Comparison of ENCODE assay signal across 8 cellular contexts in genomic region chr15:70096975-70097336, GRCh38. TPM values are rescaled to one million over a fixed set of nuclear protein-coding genes. Genes with fewer than 3 reads are reported as not detected.
DNase-seq lines count a peak whose midpoint lies in the region; ATAC-seq and TF ChIP-seq lines count a peak whose summit lies in the region.

No MANE protein-coding gene starts in this region.

- DNase-seq in AG10803 (ENCODE audit: low read depth): no peak
- no peak for DNase-seq in Jurkat, Clone E6-1 (ENCODE audit: low read depth, low spot score)
- DNase-seq in central memory CD8-positive, alpha-beta T cell (ENCODE audit: low spot score in 2 of 2): no peak
- peak in 2 of 9 donors; percentile 36 to 46 for DNase-seq in naive thymus-derived CD4-positive, alpha-beta T cell
- no peak for DNase-seq in inferior parietal cortex (ENCODE audit: extremely low spot score)
- DNase-seq in mucosa of gallbladder (ENCODE audit: low spot score): no peak
- DNase-seq in NCI-H446 treated with DMSO at 0.1 percent for 48 hours (lab: John Stamatoyannopoulos, UW): no peak

- intact Hi-C loops in naive thymus-derived CD4-positive, alpha-beta T cell (cut with micrococcal nuclease): loop anchor here (1.0 to 5.0 kb wide), 5 partner anchors 368 to 1820 kb away; partner anchors contain the start of genes ANP32A (in 1 of the 2) and FEM1B (in 1 of the 2)

- CTCF ChIA-PET in naive thymus-derived CD4-positive, alpha-beta T cell (lab: Charles Lee): interaction anchor here (0.9 to 1.9 kb wide), 4 partner anchors 176 to 502 kb away, joined by 3 to 6 read pairs (median 4); no protein-coding TSS in a partner anchor

- ATAC-seq in central memory CD8-positive, alpha-beta T cell (replicated peaks; ENCODE audit: extremely low read depth, poor library complexity, severe bottlenecking): no peak
- ATAC-seq in naive thymus-derived CD4-positive, alpha-beta T cell: no peak
- ATAC-seq in HG03280 (IDR thresholded peaks at IDR 0.05; ENCODE audit: unreplicated experiment): no peak

- H3K27ac Mint-ChIP-seq in central memory CD8-positive, alpha-beta T cell (ENCODE audit: low read depth): peak overlapping the region; percentile 99
- peak overlapping the region in 6 of 9 donors; percentile 95 to 98 (median 96) for H3K27ac Mint-ChIP-seq in naive thymus-derived CD4-positive, alpha-beta T cell

- H3K9me3 ChIP-seq in naive thymus-derived CD4-positive, alpha-beta T cell (ENCODE audit: control insufficient read depth in 2 of 3, low read length in 3 of 3): no peaks in the 10 kb centered on the region

- H3K36me3 ChIP-seq in naive thymus-derived CD4-positive, alpha-beta T cell (ENCODE audit: control insufficient read depth in 2 of 3, insufficient read depth in 3 of 3, low read length in 3 of 3): peaks cover 0 to 18% (median 0%) of the 10 kb centered on the region in 3 experiments

- H3K36me3 Mint-ChIP-seq in central memory CD8-positive, alpha-beta T cell (ENCODE audit: insufficient read depth): peaks cover 43% of the 10 kb centered on the region
- H3K36me3 Mint-ChIP-seq in naive thymus-derived CD4-positive, alpha-beta T cell: peaks cover 0 to 24% (median 8%) of the 10 kb centered on the region in 5 donors

- H3K4me1 Mint-ChIP-seq in central memory CD8-positive, alpha-beta T cell: peaks cover 72% of the 10 kb centered on the region
- peaks cover 40 to 62% (median 45%) of the 10 kb centered on the region in 7 donors for H3K4me1 Mint-ChIP-seq in naive thymus-derived CD4-positive, alpha-beta T cell

- peaks cover 39 to 49% of the 10 kb centered on the region in 2 donors for H3K4me1 ChIP-seq in naive thymus-derived CD4-positive, alpha-beta T cell (ENCODE audit: control insufficient read depth in 2 of 2, insufficient read depth in 2 of 2, low read length in 2 of 2)

- H3K27me3 ChIP-seq in naive thymus-derived CD4-positive, alpha-beta T cell (ENCODE audit: control insufficient read depth in 2 of 2, insufficient read depth in 2 of 2, low read length in 2 of 2): no peaks in the 10 kb centered on the region

- no peaks in the 10 kb centered on the region for H3K27me3 Mint-ChIP-seq in central memory CD8-positive, alpha-beta T cell
- H3K27me3 Mint-ChIP-seq in naive thymus-derived CD4-positive, alpha-beta T cell: peaks cover 0 to 21% (median 1%) of the 10 kb centered on the region in 5 donors

- peak overlapping the region; percentile 79 for H3K27ac ChIP-seq in naive thymus-derived CD4-positive, alpha-beta T cell (ENCODE audit: low read depth, low read length)

- no peaks in the 10 kb centered on the region for H3K9me3 Mint-ChIP-seq in central memory CD8-positive, alpha-beta T cell
- H3K9me3 Mint-ChIP-seq in naive thymus-derived CD4-positive, alpha-beta T cell: peaks cover 0 to 9% (median 0%) of the 10 kb centered on the region in 11 donors

- POLR2A ChIA-PET in naive thymus-derived CD4-positive, alpha-beta T cell (lab: Charles Lee): interaction anchor here (0.6 to 6.9 kb wide), 19 partner anchors 11 to 644 kb away, joined by 3 to 61 read pairs (median 5); partner anchors contain the start of gene RPLP1

- H3K4me3 Mint-ChIP-seq in central memory CD8-positive, alpha-beta T cell: peak overlapping the region; percentile 93
- peak overlapping the region; percentile 91 to 100 (median 98) for H3K4me3 Mint-ChIP-seq in naive thymus-derived CD4-positive, alpha-beta T cell

- TF ChIP-seq CTCF in AG10803 (conservative IDR thresholded peaks at IDR 0.05; ENCODE audit: low read length): no peak

- peak overlapping the region; percentile 83 for H3K4me3 ChIP-seq in AG10803 (ENCODE audit: low read length)
- peak overlapping the region; percentile 82 for H3K4me3 ChIP-seq in Jurkat, Clone E6-1 (ENCODE audit: low read length)
- H3K4me3 ChIP-seq in naive thymus-derived CD4-positive, alpha-beta T cell (ENCODE audit: low read length): peak overlapping the region; percentile 87

RNA-seq across cellular contexts. Expression of gene TLE3, which starts 0.8 kb away (rescaled TPM):
- polyA plus RNA-seq in Jurkat, Clone E6-1 (2012; ENCODE audit: insufficient read depth, insufficient read length): 69.4 TPM
- 100 to 1,000 TPM in 4 of 5 experiments, 10 to 100 TPM in 1; 84.5 to 183 (median 120) TPM for total RNA-seq in naive thymus-derived CD4-positive, alpha-beta T cell
- polyA plus RNA-seq in naive thymus-derived CD4-positive, alpha-beta T cell: 10 to 100 TPM; 15.2 to 41.4 TPM
- 42.5 TPM for total RNA-seq in mucosa of gallbladder
